8 cellular contexts compared by ENCODE assay signal in genomic region chr1:215076312-215076711, GRCh38. TPM values are rescaled to one million over a fixed set of nuclear protein-coding genes. Genes with fewer than 3 reads are reported as not detected.
DNase-seq lines count a peak whose midpoint lies in the region; ATAC-seq and TF ChIP-seq lines count a peak whose summit lies in the region.

No MANE protein-coding gene starts in this region.

- H3K4me3 ChIP-seq in RWPE2 (ENCODE audit: severe bottlenecking) = no peak overlapping the region

- H3K27me3 ChIP-seq in RWPE2 (ENCODE audit: insufficient read depth, poor library complexity, severe bottlenecking) = no peaks in the 10 kb centered on the region

- H3K36me3 ChIP-seq in RWPE2 (ENCODE audit: low read depth) = no peaks in the 10 kb centered on the region

- no peak overlapping the region for H3K27ac ChIP-seq in RWPE2 (ENCODE audit: poor library complexity, severe bottlenecking)

- H3K9me3 ChIP-seq in RWPE2 (ENCODE audit: severe bottlenecking) = no peaks in the 10 kb centered on the region

- no peaks in the 10 kb centered on the region for H3K4me1 ChIP-seq in RWPE2 (ENCODE audit: insufficient read depth, poor library complexity, severe bottlenecking)

- peak; percentile 85 for ATAC-seq in HG02870 (IDR thresholded peaks at IDR 0.05; ENCODE audit: unreplicated experiment)
- peak; percentile 23; the same call in 1 of the 3 replicates for ATAC-seq in RWPE2 (ENCODE audit: low read depth)
- ATAC-seq in left lobe of liver = peak; percentile 88

- peak; percentile 21 for TF ChIP-seq CTCF in RWPE2 (IDR thresholded peaks at IDR 0.05; ENCODE audit: poor library complexity, severe bottlenecking)

- DNase-seq in NCI-H2107 treated with DMSO at 0.1 percent for 48 hours (lab: John Stamatoyannopoulos, UW; ENCODE audit: unreplicated experiment) (peak; percentile 36), NCI-H2107 (lab: John Stamatoyannopoulos, UW) (no peak), RWPE2 (ENCODE audit: low spot score) (no peak), left lobe of liver (ENCODE audit: low spot score) (peak; percentile 51), anterior cingulate cortex (lab: John Stamatoyannopoulos, UW) (no peak), NCI-H226 (no peak)
- no peak for DNase-seq in activated CD8-positive, alpha-beta memory T cell treated with anti-CD3 and anti-CD28 coated beads for 24 hours

RNA-seq across cellular contexts. Expression of gene KCNK2, which starts 6.2 kb away (rescaled TPM):
- total RNA-seq in left lobe of liver = 0.08 TPM

Comparison
In these comparisons a context has a peak if more than half of its experiments do, and no peak if none do; other contexts are left out.
1. DNase-seq: peak in NCI-H2107 treated with DMSO at 0.1 percent for 48 hours (single experiment) and left lobe of liver (single experiment); none in NCI-H2107 (single experiment), RWPE2 (single experiment), activated CD8-positive, alpha-beta memory T cell treated with anti-CD3 and anti-CD28 coated beads for 24 hours (single experiment), anterior cingulate cortex (0 of 58) and NCI-H226 (single experiment).
2. ATAC-seq: peak in every context shown above with its lines; median percentile 88 in left lobe of liver; 85 in HG02870; 23 in RWPE2.